ENCODE assay signal across 9 cellular contexts in genomic region chr14:58353516-58354299, GRCh38. TPM values are rescaled to one million over a fixed set of nuclear protein-coding genes. Genes with fewer than 3 reads are reported as not detected.
A peak's percentile ranks its signal among the peaks of the same experiment; 100 is the strongest.
DNase-seq lines count a peak whose midpoint lies in the region; ATAC-seq and TF ChIP-seq lines count a peak whose summit lies in the region.
"Had no signal": no experiment of that assay in that cellular context is flagged by ENCODE, and none has a peak within 500 bp of the region (broad histone marks: within the 10 kb centered on the region; RNA-seq: fewer than 3 reads in every experiment).

No MANE protein-coding gene starts in this region.

- ATAC-seq in HG03159 (IDR thresholded peaks at IDR 0.05; ENCODE audit: unreplicated experiment): no peak

- WGBS in sigmoid colon, 2 donors: 58 to 73% methylated on average over 4 of the region's 4 CpGs

- DNase-seq in DMS53 (lab: John Stamatoyannopoulos, UW) (peak; percentile 18), DMS53 treated with DMSO at 0.1 percent for 48 hours (lab: John Stamatoyannopoulos, UW; ENCODE audit: unreplicated experiment) (no peak), OCI-M1 (lab: John Stamatoyannopoulos, UW) (peak; percentile 57), epithelial cell of esophagus (ENCODE audit: low read depth) (peak; percentile 3), sigmoid colon (no peak), GDM1 (lab: John Stamatoyannopoulos, UW) (no peak), HPDE6-E6E7 (ENCODE audit: extremely low spot score) (no peak)

- H3K27me3 ChIP-seq in sigmoid colon: no peaks in the 10 kb centered on the region

- TF ChIP-seq CTCF in epithelial cell of esophagus (IDR thresholded peaks at IDR 0.05; ENCODE audit: insufficient read depth, low read depth, low read length, missing control alignments) (no peak), sigmoid colon (IDR thresholded peaks at IDR 0.05) (no peak)

- no peaks in the 10 kb centered on the region for H3K9me3 ChIP-seq in sigmoid colon

- peaks cover 0 to 45% (median 7%) of the 10 kb centered on the region in 4 donors for H3K36me3 ChIP-seq in sigmoid colon

- H3K4me1 ChIP-seq in sigmoid colon: peaks cover 0 to 36% (median 9%) of the 10 kb centered on the region in 4 donors

- intact Hi-C loops in sigmoid colon (cut with DNase I): no loop called here

- TF ChIP-seq POLR2A in sigmoid colon (IDR thresholded peaks at IDR 0.05): no peak

- no peak overlapping the region for H3K4me3 ChIP-seq in epithelial cell of esophagus (ENCODE audit: low read length)
- H3K4me3 ChIP-seq in sigmoid colon: peak overlapping the region in 3 of 4 donors; percentile 7 to 35 (median 18)

- no peak for TF ChIP-seq EP300 in sigmoid colon (IDR thresholded peaks at IDR 0.05)

- peak overlapping the region; percentile 4 to 75 (median 59) for H3K27ac ChIP-seq in sigmoid colon
- H3K27ac ChIP-seq: 22Rv1 had no signal

RNA-seq across cellular contexts. Expression of gene TOMM20L, which starts 42.0 kb away (rescaled TPM):
- not detected for total RNA-seq in sigmoid colon
- polyA plus RNA-seq in sigmoid colon: under 1 TPM in 1 of 3 donors, not detected in 2; 0.25 TPM

RNA-seq across cellular contexts. Expression of gene ARID4A, which starts 55.4 kb away (rescaled TPM):
- 10 to 100 TPM; 18.1 to 31.9 (median 24.5) TPM for total RNA-seq in sigmoid colon
- polyA plus RNA-seq in sigmoid colon: 1 to 10 TPM; 4.2 to 8.4 (median 7.2) TPM

Comparison
In these comparisons a context has a peak if more than half of its experiments do, and no peak if none do; other contexts are left out.
1. DNase-seq: peak in DMS53 (single experiment), OCI-M1 (single experiment) and epithelial cell of esophagus (single experiment); none in DMS53 treated with DMSO at 0.1 percent for 48 hours (single experiment), sigmoid colon (single experiment), GDM1 (single experiment) and HPDE6-E6E7 (single experiment).